In genomic region chr2:112121682-112122254, GRCh38 we compare ENCODE assay signal across 2 cellular contexts.
TF ChIP-seq lines count a peak whose summit lies in the region.

No MANE protein-coding gene starts in this region.

TF ChIP-seq in HCT116, 20 proteins besides CTCF, POLR2A, EP300 and RAD21 (continued from another document):
- no peak for TF ChIP-seq ZBTB33 (IDR thresholded peaks at IDR 0.05; ENCODE audit: extremely low read depth, insufficient replicate concordance, low read length)
- TF ChIP-seq, protein P1, sequence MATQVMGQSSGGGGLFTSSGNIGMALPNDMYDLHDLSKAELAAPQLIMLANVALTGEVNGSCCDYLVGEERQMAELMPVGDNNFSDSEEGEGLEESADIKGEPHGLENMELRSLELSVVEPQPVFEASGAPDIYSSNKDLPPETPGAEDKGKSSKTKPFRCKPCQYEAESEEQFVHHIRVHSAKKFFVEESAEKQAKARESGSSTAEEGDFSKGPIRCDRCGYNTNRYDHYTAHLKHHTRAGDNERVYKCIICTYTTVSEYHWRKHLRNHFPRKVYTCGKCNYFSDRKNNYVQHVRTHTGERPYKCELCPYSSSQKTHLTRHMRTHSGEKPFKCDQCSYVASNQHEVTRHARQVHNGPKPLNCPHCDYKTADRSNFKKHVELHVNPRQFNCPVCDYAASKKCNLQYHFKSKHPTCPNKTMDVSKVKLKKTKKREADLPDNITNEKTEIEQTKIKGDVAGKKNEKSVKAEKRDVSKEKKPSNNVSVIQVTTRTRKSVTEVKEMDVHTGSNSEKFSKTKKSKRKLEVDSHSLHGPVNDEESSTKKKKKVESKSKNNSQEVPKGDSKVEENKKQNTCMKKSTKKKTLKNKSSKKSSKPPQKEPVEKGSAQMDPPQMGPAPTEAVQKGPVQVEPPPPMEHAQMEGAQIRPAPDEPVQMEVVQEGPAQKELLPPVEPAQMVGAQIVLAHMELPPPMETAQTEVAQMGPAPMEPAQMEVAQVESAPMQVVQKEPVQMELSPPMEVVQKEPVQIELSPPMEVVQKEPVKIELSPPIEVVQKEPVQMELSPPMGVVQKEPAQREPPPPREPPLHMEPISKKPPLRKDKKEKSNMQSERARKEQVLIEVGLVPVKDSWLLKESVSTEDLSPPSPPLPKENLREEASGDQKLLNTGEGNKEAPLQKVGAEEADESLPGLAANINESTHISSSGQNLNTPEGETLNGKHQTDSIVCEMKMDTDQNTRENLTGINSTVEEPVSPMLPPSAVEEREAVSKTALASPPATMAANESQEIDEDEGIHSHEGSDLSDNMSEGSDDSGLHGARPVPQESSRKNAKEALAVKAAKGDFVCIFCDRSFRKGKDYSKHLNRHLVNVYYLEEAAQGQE (IDR thresholded peaks at IDR 0.05; ENCODE audit: low read depth) = no peak
- no peak for TF ChIP-seq POLR2AphosphoS5 (IDR thresholded peaks at IDR 0.05; ENCODE audit: low read depth, low read length)
- no peak for TF ChIP-seq SP1 (IDR thresholded peaks at IDR 0.05; ENCODE audit: low read depth)
- TF ChIP-seq FOSL1 (IDR thresholded peaks at IDR 0.05; ENCODE audit: low read depth) = no peak

TF ChIP-seq in liver, 16 proteins besides CTCF, POLR2A, EP300 and RAD21 (continued from another document):
- TF ChIP-seq GABPA (IDR thresholded peaks at IDR 0.05 in 1 of 2, conservative IDR thresholded peaks at IDR 0.05 in 1 of 2) = no peak
- TF ChIP-seq HNF4A (conservative IDR thresholded peaks at IDR 0.05) = no peak
- TF ChIP-seq NR2F2 (IDR thresholded peaks at IDR 0.05) = no peak
- TF ChIP-seq TAF1 (conservative IDR thresholded peaks at IDR 0.05) = no peak
- no peak for TF ChIP-seq FOXA2 (IDR thresholded peaks at IDR 0.05)
- no peak for TF ChIP-seq JUND (IDR thresholded peaks at IDR 0.05)
- no peak for TF ChIP-seq ZBTB33 (IDR thresholded peaks at IDR 0.05)
- no peak for TF ChIP-seq ATF3 (IDR thresholded peaks at IDR 0.05)
- TF ChIP-seq HNF4G (IDR thresholded peaks at IDR 0.05) = no peak
- TF ChIP-seq SP1 (IDR thresholded peaks at IDR 0.05) = no peak
- TF ChIP-seq EGR1 (IDR thresholded peaks at IDR 0.05; ENCODE audit: low read depth in 2 of 2) = no peak
- TF ChIP-seq YY1 (IDR thresholded peaks at IDR 0.05) = no peak
